ENCODE assay signal across 6 cellular contexts in the genomic region with DNA sequence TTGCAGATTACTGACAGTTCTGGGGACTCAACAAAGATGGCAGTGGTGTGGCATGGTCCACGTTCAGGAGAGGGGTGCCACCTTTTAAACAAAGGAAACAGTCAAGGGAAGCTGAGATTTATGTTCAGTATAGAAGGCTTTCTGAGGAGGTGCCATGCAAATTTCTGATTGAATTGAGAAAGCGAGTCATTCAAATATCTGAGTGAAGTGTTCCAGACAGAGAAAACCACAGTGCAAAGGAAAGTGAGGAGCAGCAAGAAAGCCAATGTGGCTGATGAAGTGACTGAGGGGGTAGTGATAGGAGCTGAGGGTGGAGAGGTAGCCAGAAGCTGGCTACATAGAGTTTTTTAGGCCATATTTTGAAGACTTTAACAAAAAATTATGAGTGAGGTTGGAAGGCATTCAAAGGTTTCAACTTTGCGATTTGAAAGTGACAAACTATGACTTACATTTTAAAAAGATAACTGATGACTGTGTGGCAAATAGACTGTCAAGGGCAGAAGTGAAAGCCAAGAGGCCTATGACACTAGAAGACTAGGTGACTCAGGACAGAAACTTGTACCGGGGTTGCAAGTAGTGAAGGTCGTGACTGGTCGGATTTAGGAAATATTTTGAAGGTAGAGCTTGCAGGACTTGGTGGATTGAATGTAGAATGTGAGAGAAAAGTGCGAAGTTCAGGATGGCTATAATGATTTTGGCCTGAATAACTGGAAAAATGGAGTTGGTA. TPM values are rescaled to one million over a fixed set of nuclear protein-coding genes. Genes with fewer than 3 reads are reported as not detected.
"Had no signal": no experiment of that assay in that cellular context is flagged by ENCODE, and none has a peak within 500 bp of the region (broad histone marks: within the 10 kb centered on the region; RNA-seq: fewer than 3 reads in every experiment).

No MANE protein-coding gene starts in this region.

RNA-seq across cellular contexts. Expression of a gene that starts 35.0 kb away (rescaled TPM):
- total RNA-seq: esophagus muscularis mucosa, fibroblast of villous mesenchyme, occipital lobe, progenitor cell of endocrine pancreas, temporal lobe, upper lobe of left lung had no signal
